Comparison of ENCODE assay signal across 1 cellular context in the genomic region with DNA sequence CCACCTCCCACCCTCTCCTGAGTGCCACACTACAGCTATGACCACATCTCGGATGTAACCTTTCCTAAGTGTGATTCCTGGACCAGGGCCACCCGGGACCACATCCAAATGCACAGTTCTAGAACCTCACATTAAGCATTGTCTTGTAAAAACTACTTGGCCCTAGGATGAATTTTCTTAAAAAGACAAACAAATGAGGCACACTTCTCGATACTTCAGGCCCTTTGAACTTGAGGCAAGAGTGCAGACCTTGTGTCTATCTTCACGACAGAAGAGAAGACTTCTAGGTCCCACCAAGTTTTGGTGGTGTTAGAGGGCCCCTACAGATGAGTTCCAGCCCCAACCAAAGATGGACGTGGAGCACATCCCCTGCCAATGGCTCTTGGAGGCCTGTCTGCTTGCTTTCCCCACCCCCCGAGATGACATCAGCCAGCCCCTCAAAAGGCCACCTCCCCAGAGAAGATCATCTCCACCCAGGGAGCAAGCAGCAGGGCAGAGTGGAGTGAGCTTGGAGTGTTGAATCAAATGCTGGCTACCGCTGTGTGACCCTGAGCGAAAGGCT.
TF ChIP-seq lines count a peak whose summit lies in the region.

No MANE protein-coding gene starts in this region.

TF ChIP-seq in GM12878, 131 proteins besides CTCF, POLR2A, EP300 and RAD21:
- TF ChIP-seq, protein P1, sequence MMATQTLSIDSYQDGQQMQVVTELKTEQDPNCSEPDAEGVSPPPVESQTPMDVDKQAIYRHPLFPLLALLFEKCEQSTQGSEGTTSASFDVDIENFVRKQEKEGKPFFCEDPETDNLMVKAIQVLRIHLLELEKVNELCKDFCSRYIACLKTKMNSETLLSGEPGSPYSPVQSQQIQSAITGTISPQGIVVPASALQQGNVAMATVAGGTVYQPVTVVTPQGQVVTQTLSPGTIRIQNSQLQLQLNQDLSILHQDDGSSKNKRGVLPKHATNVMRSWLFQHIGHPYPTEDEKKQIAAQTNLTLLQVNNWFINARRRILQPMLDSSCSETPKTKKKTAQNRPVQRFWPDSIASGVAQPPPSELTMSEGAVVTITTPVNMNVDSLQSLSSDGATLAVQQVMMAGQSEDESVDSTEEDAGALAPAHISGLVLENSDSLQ (IDR thresholded peaks at IDR 0.05): peak; percentile 8; the same call in 1 of the 2 replicates
- TF ChIP-seq RBBP5 (conservative IDR thresholded peaks at IDR 0.05) (no peak), CHD4 (IDR thresholded peaks at IDR 0.05) (no peak), IKZF1 (conservative IDR thresholded peaks at IDR 0.05) (no peak), BRCA1 (IDR thresholded peaks at IDR 0.05; ENCODE audit: low read depth, low read length) (no peak), POLR2AphosphoS2 (IDR thresholded peaks at IDR 0.05; ENCODE audit: low read depth, low read length) (no peak; the same call in 1 of the 2 replicates), CHD2 (IDR thresholded peaks at IDR 0.05; ENCODE audit: borderline replicate concordance, low read depth, low read length) (no peak), WRNIP1 (IDR thresholded peaks at IDR 0.05; ENCODE audit: borderline replicate concordance, low read depth, low read length) (no peak), SREBF2 (IDR thresholded peaks at IDR 0.05; ENCODE audit: low read length) (no peak)
- TF ChIP-seq, protein P2, sequence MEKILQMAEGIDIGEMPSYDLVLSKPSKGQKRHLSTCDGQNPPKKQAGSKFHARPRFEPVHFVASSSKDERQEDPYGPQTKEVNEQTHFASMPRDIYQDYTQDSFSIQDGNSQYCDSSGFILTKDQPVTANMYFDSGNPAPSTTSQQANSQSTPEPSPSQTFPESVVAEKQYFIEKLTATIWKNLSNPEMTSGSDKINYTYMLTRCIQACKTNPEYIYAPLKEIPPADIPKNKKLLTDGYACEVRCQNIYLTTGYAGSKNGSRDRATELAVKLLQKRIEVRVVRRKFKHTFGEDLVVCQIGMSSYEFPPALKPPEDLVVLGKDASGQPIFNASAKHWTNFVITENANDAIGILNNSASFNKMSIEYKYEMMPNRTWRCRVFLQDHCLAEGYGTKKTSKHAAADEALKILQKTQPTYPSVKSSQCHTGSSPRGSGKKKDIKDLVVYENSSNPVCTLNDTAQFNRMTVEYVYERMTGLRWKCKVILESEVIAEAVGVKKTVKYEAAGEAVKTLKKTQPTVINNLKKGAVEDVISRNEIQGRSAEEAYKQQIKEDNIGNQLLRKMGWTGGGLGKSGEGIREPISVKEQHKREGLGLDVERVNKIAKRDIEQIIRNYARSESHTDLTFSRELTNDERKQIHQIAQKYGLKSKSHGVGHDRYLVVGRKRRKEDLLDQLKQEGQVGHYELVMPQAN (conservative IDR thresholded peaks at IDR 0.05): no peak
- TF ChIP-seq, protein P3, sequence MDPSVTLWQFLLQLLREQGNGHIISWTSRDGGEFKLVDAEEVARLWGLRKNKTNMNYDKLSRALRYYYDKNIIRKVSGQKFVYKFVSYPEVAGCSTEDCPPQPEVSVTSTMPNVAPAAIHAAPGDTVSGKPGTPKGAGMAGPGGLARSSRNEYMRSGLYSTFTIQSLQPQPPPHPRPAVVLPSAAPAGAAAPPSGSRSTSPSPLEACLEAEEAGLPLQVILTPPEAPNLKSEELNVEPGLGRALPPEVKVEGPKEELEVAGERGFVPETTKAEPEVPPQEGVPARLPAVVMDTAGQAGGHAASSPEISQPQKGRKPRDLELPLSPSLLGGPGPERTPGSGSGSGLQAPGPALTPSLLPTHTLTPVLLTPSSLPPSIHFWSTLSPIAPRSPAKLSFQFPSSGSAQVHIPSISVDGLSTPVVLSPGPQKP (IDR thresholded peaks at IDR 0.05; ENCODE audit: low read depth, low read length): 0 out of 2 replicates have a peak, but pooled peaks have one; percentile 6
- TF ChIP-seq, protein P4, sequence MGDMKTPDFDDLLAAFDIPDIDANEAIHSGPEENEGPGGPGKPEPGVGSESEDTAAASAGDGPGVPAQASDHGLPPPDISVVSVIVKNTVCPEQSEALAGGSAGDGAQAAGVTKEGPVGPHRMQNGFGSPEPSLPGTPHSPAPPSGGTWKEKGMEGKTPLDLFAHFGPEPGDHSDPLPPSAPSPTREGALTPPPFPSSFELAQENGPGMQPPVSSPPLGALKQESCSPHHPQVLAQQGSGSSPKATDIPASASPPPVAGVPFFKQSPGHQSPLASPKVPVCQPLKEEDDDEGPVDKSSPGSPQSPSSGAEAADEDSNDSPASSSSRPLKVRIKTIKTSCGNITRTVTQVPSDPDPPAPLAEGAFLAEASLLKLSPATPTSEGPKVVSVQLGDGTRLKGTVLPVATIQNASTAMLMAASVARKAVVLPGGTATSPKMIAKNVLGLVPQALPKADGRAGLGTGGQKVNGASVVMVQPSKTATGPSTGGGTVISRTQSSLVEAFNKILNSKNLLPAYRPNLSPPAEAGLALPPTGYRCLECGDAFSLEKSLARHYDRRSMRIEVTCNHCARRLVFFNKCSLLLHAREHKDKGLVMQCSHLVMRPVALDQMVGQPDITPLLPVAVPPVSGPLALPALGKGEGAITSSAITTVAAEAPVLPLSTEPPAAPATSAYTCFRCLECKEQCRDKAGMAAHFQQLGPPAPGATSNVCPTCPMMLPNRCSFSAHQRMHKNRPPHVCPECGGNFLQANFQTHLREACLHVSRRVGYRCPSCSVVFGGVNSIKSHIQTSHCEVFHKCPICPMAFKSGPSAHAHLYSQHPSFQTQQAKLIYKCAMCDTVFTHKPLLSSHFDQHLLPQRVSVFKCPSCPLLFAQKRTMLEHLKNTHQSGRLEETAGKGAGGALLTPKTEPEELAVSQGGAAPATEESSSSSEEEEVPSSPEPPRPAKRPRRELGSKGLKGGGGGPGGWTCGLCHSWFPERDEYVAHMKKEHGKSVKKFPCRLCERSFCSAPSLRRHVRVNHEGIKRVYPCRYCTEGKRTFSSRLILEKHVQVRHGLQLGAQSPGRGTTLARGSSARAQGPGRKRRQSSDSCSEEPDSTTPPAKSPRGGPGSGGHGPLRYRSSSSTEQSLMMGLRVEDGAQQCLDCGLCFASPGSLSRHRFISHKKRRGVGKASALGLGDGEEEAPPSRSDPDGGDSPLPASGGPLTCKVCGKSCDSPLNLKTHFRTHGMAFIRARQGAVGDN (IDR thresholded peaks at IDR 0.05): no peak
